8 cellular contexts compared by ENCODE assay signal in the genomic region with DNA sequence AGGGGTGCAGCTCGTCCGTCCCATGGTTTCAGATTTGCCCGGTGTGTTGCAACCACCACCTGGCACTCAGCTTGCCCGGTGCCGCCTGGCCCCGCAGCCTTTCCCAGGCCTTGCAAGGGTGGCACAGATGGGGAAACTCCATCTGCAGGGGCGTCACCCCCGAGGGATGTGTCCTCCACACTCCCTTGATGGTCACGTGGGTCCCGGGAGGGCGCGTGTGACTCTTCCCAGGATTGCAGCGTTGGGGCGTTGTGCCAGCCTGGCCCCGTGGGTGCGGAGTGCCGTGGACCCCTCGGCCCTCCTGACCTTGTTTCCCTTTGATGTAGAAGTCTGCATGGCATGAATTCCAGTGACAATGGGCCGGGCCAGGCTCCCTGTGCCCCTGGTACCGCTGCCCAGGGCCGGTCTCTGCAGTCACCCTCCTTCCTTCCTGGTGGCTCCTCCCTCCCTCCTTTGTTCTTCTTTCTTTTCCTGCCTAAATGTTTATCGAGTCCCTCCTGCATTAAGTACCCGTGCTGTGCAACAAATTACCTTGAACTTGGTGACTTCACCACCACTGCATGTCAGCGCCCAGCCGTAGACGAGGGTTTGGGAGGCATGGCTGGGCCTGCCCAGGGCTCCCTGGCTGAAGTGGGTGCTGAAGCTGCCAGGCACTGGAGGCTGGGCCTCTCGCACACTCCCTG. TPM values are rescaled to one million over a fixed set of nuclear protein-coding genes. Genes with fewer than 3 reads are reported as not detected.
A peak's percentile ranks its signal among the peaks of the same experiment; 100 is the strongest.
DNase-seq lines count a peak whose midpoint lies in the region; ATAC-seq and TF ChIP-seq lines count a peak whose summit lies in the region.

No MANE protein-coding gene starts in this region.

- H3K4me3 Mint-ChIP-seq in CD8-positive, alpha-beta T cell: no peak overlapping the region
- no peak overlapping the region for H3K4me3 Mint-ChIP-seq in activated CD8-positive, alpha-beta T cell treated with anti-CD3 and anti-CD28 coated beads for 36 hours

- H3K27ac Mint-ChIP-seq in CD8-positive, alpha-beta T cell: peak overlapping the region; percentile 18
- no peak overlapping the region for H3K27ac Mint-ChIP-seq in activated CD8-positive, alpha-beta T cell treated with anti-CD3 and anti-CD28 coated beads for 36 hours

- no peak overlapping the region for H3K4me3 ChIP-seq in CD8-positive, alpha-beta T cell (ENCODE audit: low read depth, low read length)
- H3K4me3 ChIP-seq in adrenal gland (peak overlapping the region in 1 of 4 donors; percentile 23), lung (peak overlapping the region; percentile 12)

- H3K36me3 ChIP-seq in CD8-positive, alpha-beta T cell (ENCODE audit: insufficient read depth, low read length): no peaks in the 10 kb centered on the region
- H3K36me3 ChIP-seq in adrenal gland (replicated peaks in 1 of 2) (no peaks in the 10 kb centered on the region), lung (ENCODE audit: control insufficient read depth in 2 of 2, insufficient read depth in 2 of 2, low read length in 2 of 2) (peaks cover 0 to 2% of the 10 kb centered on the region in 2 donors)

- peaks cover 9% of the 10 kb centered on the region for H3K4me1 ChIP-seq in CD8-positive, alpha-beta T cell (ENCODE audit: insufficient read depth, low read length)
- H3K4me1 ChIP-seq in adrenal gland (replicated peaks in 1 of 2): peaks cover 0 to 13% of the 10 kb centered on the region in 2 donors
- H3K4me1 ChIP-seq in lung (ENCODE audit: control insufficient read depth in 2 of 2, insufficient read depth in 2 of 2, low read length in 2 of 2): peaks cover 0 to 13% of the 10 kb centered on the region in 2 donors

- TF ChIP-seq POLR2A in adrenal gland (IDR thresholded peaks at IDR 0.05): no peak

- TF ChIP-seq CTCF in CD8-positive, alpha-beta T cell (IDR thresholded peaks at IDR 0.05): no peak
- no peak for TF ChIP-seq CTCF in adrenal gland (IDR thresholded peaks at IDR 0.05)
- TF ChIP-seq CTCF in lung (IDR thresholded peaks at IDR 0.05; ENCODE audit: control extremely low read depth, extremely low read depth): no peak
- TF ChIP-seq CTCF in activated CD8-positive, alpha-beta T cell treated with anti-CD3 and anti-CD28 coated beads for 36 hours (IDR thresholded peaks at IDR 0.05): no peak

- POLR2A ChIA-PET in CD8-positive, alpha-beta T cell (lab: Charles Lee): no interaction called here
- POLR2A ChIA-PET in activated CD8-positive, alpha-beta T cell treated with anti-CD3 and anti-CD28 coated beads for 36 hours (lab: Charles Lee): interaction anchor here (0.7 kb wide), 1 partner anchor 225 kb away, joined by 3 read pairs; no protein-coding TSS in a partner anchor

- H3K36me3 Mint-ChIP-seq in CD8-positive, alpha-beta T cell: no peaks in the 10 kb centered on the region
- H3K36me3 Mint-ChIP-seq in activated CD8-positive, alpha-beta T cell treated with anti-CD3 and anti-CD28 coated beads for 36 hours (ENCODE audit: low read depth): no peaks in the 10 kb centered on the region

- no peak for DNase-seq in CD8-positive, alpha-beta T cell
- peak; percentile 85 for DNase-seq in NCI-H1694 treated with DMSO at 0.1 percent for 48 hours (lab: John Stamatoyannopoulos, UW)
- DNase-seq in adrenal gland: peak in 5 of 7 donors; percentile 41 to 60 (median 47)
- DNase-seq in lung (ENCODE audit: low spot score): peak; percentile 60
- no peak for DNase-seq in SIG-M5 treated with dmso at 0.1 percent for 504 hours (lab: John Stamatoyannopoulos, UW; ENCODE audit: unreplicated experiment)
- DNase-seq in activated CD8-positive, alpha-beta T cell treated with anti-CD3 and anti-CD28 coated beads for 36 hours: no peak

- H3K9me3 ChIP-seq in CD8-positive, alpha-beta T cell (ENCODE audit: low read length): no peaks in the 10 kb centered on the region
- H3K9me3 ChIP-seq in adrenal gland (replicated peaks in 1 of 3): no peaks in the 10 kb centered on the region
- H3K9me3 ChIP-seq in lung (ENCODE audit: control insufficient read depth in 2 of 2, insufficient read depth in 1 of 2, low read length in 1 of 2): no peaks in the 10 kb centered on the region

- no peak overlapping the region for H3K27ac ChIP-seq in CD8-positive, alpha-beta T cell (ENCODE audit: low read depth, low read length)
- H3K27ac ChIP-seq in adrenal gland (peak overlapping the region in 1 of 5 donors; percentile 22), lung (ENCODE audit: low read depth in 1 of 2, low read length in 1 of 2) (peak overlapping the region in 1 of 2 donors; percentile 58)

- no peak for ATAC-seq in CD8-positive, alpha-beta T cell
- ATAC-seq in lung (ENCODE audit: insufficient read depth, low FRiP score): peak; percentile 12
- no peak for ATAC-seq in GM21717 (IDR thresholded peaks at IDR 0.05; ENCODE audit: unreplicated experiment)
- no peak for ATAC-seq in HG03565 (IDR thresholded peaks at IDR 0.05; ENCODE audit: unreplicated experiment)
- ATAC-seq in activated CD8-positive, alpha-beta T cell treated with anti-CD3 and anti-CD28 coated beads for 36 hours: no peak

- no peaks in the 10 kb centered on the region for H3K27me3 Mint-ChIP-seq in CD8-positive, alpha-beta T cell (ENCODE audit: low read depth)
- H3K27me3 Mint-ChIP-seq in activated CD8-positive, alpha-beta T cell treated with anti-CD3 and anti-CD28 coated beads for 36 hours: no peaks in the 10 kb centered on the region

- 36 to 46% (median 43%) methylated on average over 9 to 27 of the region's 27 CpGs for WGBS in adrenal gland, 4 donors
- 17 to 34% methylated on average over 27 of the region's 27 CpGs for WGBS in lung, 2 donors

- intact Hi-C loops in CD8-positive, alpha-beta T cell (cut with DNase I, micrococcal nuclease): loop anchor here in 1 of 2 experiments (5.0 kb wide), 1 partner anchor 105 kb away; no protein-coding TSS in a partner anchor
- intact Hi-C loops in adrenal gland (cut with DNase I): no loop called here
- intact Hi-C loops in activated CD8-positive, alpha-beta T cell treated with anti-CD3 and anti-CD28 coated beads for 36 hours (cut with micrococcal nuclease): loop anchor here (10.0 kb wide), 1 partner anchor 123 kb away; no protein-coding TSS in a partner anchor

- H3K4me1 Mint-ChIP-seq in CD8-positive, alpha-beta T cell (ENCODE audit: low read depth): peaks cover 7% of the 10 kb centered on the region
- peaks cover 6% of the 10 kb centered on the region for H3K4me1 Mint-ChIP-seq in activated CD8-positive, alpha-beta T cell treated with anti-CD3 and anti-CD28 coated beads for 36 hours (ENCODE audit: low read depth)

- no peaks in the 10 kb centered on the region for H3K27me3 ChIP-seq in CD8-positive, alpha-beta T cell (ENCODE audit: insufficient read depth, low read length)
- no peaks in the 10 kb centered on the region for H3K27me3 ChIP-seq in adrenal gland
- H3K27me3 ChIP-seq in lung (ENCODE audit: control insufficient read depth, insufficient read depth): no peaks in the 10 kb centered on the region

- no peaks in the 10 kb centered on the region for H3K9me3 Mint-ChIP-seq in CD8-positive, alpha-beta T cell
- no peaks in the 10 kb centered on the region for H3K9me3 Mint-ChIP-seq in activated CD8-positive, alpha-beta T cell treated with anti-CD3 and anti-CD28 coated beads for 36 hours

- CTCF ChIA-PET in CD8-positive, alpha-beta T cell (lab: Charles Lee): interaction anchor here (1.2 to 2.2 kb wide), 6 partner anchors 80 to 173 kb away, joined by 3 to 7 read pairs (median 5); no protein-coding TSS in a partner anchor
- CTCF ChIA-PET in activated CD8-positive, alpha-beta T cell treated with anti-CD3 and anti-CD28 coated beads for 36 hours (lab: Charles Lee): interaction anchor here (1.0 to 3.5 kb wide), 8 partner anchors 14 to 272 kb away, joined by 3 to 36 read pairs (median 5); no protein-coding TSS in a partner anchor

RNA-seq across cellular contexts. Expression of a gene that starts 22.9 kb away (rescaled TPM):
- 10 to 100 TPM; 26.8 to 26.9 TPM for total RNA-seq in CD8-positive, alpha-beta T cell
- 10 to 100 TPM; 12.8 to 24.6 (median 19.8) TPM for total RNA-seq in adrenal gland
- polyA plus RNA-seq in adrenal gland: 10 to 100 TPM; 16.5 to 29.8 (median 22.9) TPM
- total RNA-seq in lung: 10 to 100 TPM; 23.0 to 26.7 TPM
- 10 to 100 TPM; 15.8 to 15.9 TPM for polyA plus RNA-seq in lung
- 10 to 100 TPM; 61.1 to 62.9 TPM for total RNA-seq in activated CD8-positive, alpha-beta T cell treated with anti-CD3 and anti-CD28 coated beads for 36 hours

RNA-seq across cellular contexts. Expression of a gene that starts 36.2 kb away (rescaled TPM):
- 1 to 10 TPM; 7.4 to 7.7 TPM for total RNA-seq in CD8-positive, alpha-beta T cell
- total RNA-seq in adrenal gland: 10 to 100 TPM in 7 of 8 donors, 1 to 10 TPM in 1; 9.5 to 72.0 (median 39.4) TPM
- polyA plus RNA-seq in adrenal gland: 100 to 1,000 TPM; 116 to 143 (median 127) TPM
- 100 to 1,000 TPM in 1 of 2 donors, 10 to 100 TPM in 1; 33.2 to 140 TPM for total RNA-seq in lung
- 100 to 1,000 TPM; 222 to 263 TPM for polyA plus RNA-seq in lung
- total RNA-seq in activated CD8-positive, alpha-beta T cell treated with anti-CD3 and anti-CD28 coated beads for 36 hours: 10 to 100 TPM; 18.6 to 20.7 TPM

RNA-seq across cellular contexts. Expression of a gene that starts 52.7 kb away (rescaled TPM):
- 10 to 100 TPM; 34.6 to 37.5 TPM for total RNA-seq in CD8-positive, alpha-beta T cell
- total RNA-seq in adrenal gland (10 to 100 TPM; 38.5 to 88.9 (median 59.0) TPM), lung (100 to 1,000 TPM in 1 of 2 donors, 10 to 100 TPM in 1; 40.2 to 120 TPM)
- polyA plus RNA-seq in adrenal gland (10 to 100 TPM; 25.3 to 27.8 (median 26.0) TPM), lung (10 to 100 TPM; 29.4 to 47.6 TPM)
- total RNA-seq in activated CD8-positive, alpha-beta T cell treated with anti-CD3 and anti-CD28 coated beads for 36 hours: 10 to 100 TPM; 59.3 to 62.2 TPM

Comparison
In these comparisons a context has a peak if more than half of its experiments do, and no peak if none do; other contexts are left out.
1. DNase-seq: peak in NCI-H1694 treated with DMSO at 0.1 percent for 48 hours (single experiment), adrenal gland (5 of 7) and lung (single experiment); none in CD8-positive, alpha-beta T cell (0 of 7), SIG-M5 treated with dmso at 0.1 percent for 504 hours (single experiment) and activated CD8-positive, alpha-beta T cell treated with anti-CD3 and anti-CD28 coated beads for 36 hours (single experiment).